20 cellular contexts compared by ENCODE assay signal in the genomic region with DNA sequence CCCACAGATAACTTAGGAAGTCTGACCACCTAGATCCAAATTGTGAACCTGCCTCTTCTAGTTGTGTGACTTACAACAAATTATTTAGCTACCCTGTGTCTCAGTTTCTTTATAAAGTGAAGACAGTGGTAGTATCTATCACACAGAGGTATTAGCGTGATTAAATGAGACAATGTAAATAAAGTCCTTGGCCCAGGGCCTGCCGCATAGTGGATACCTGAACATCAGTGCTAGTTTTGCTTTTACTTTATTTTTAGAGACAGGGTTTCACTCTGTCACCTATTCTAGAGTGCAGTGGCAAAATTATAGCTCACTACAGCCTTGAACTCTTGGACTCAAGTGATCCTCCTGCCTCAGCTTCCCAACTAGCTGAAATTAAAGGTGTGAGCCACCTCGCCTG.
DNase-seq lines count a peak whose midpoint lies in the region; ATAC-seq, FAIRE-seq and TF ChIP-seq lines count a peak whose summit lies in the region.
"Had no signal": no experiment of that assay in that cellular context is flagged by ENCODE, and none has a peak within 500 bp of the region (broad histone marks: within the 10 kb centered on the region; RNA-seq: fewer than 3 reads in every experiment).

No MANE protein-coding gene starts in this region.

- peak; percentile 33 for DNase-seq in GM12865 (ENCODE audit: low read depth)
- no peak for DNase-seq in GM19239 (ENCODE audit: insufficient read length, low spot score)
- peak; percentile 72 for DNase-seq in MM.1S
- peak in 1 of 3 donors; percentile 29 for DNase-seq in right lobe of liver
- no peak for DNase-seq in NCI-H2196 (lab: John Stamatoyannopoulos, UW; ENCODE audit: unreplicated experiment)
- DNase-seq in activated CD4-positive, CD25-positive, alpha-beta regulatory T cell (lab: John Stamatoyannopoulos, UW): no peak
- DNase-seq in aorta: no peak
- DNase-seq: BE2C, DMS79, NCI-H1092 treated with DMSO at 0.1 percent for 48 hours, NCI-H1436 treated with DMSO at 0.1 percent for 48 hours, NCI-H1930, NCI-H2227 treated with DMSO at 0.1 percent for 48 hours, NCI-H510A treated with DMSO at 0.1 percent for 48 hours, NCI-H774 had no signal

- H3K79me2 ChIP-seq in MM.1S (ENCODE audit: low read length): peaks cover 99% of the 10 kb centered on the region

- peak overlapping the region; percentile 58; the same call in 1 of the 2 replicates for H3K27ac ChIP-seq in MM.1S (ENCODE audit: low read length)
- peak overlapping the region in 2 of 3 donors; percentile 0 to 45 for H3K27ac ChIP-seq in right lobe of liver
- H3K27ac ChIP-seq in aorta (ENCODE audit: low read depth in 1 of 2, low read length in 2 of 2): no peak overlapping the region
- H3K27ac ChIP-seq: A549, SJSA1 had no signal

- H3K4me1 ChIP-seq in MM.1S (ENCODE audit: low read length) (peaks cover 64% of the 10 kb centered on the region), right lobe of liver (peaks cover 0 to 21% (median 9%) of the 10 kb centered on the region in 4 donors), aorta (ENCODE audit: control insufficient read depth in 1 of 2, insufficient read depth in 2 of 2, low read length in 2 of 2) (no peaks in the 10 kb centered on the region)
- H3K4me1 ChIP-seq: A549, BE2C, SJSA1 had no signal

- WGBS in right lobe of liver (ENCODE audit: insufficient coverage, low coverage, low lambda C conversion rate, missing lambda C conversion rate): 35% methylated on average over 2 of the region's 3 CpGs
- WGBS in aorta, 2 donors: 96 to 99% methylated on average over 3 of the region's 3 CpGs

- no peak for TF ChIP-seq POLR2A in right lobe of liver (IDR thresholded peaks at IDR 0.05)

- TF ChIP-seq CTCF in GM12865 (IDR thresholded peaks at IDR 0.05; ENCODE audit: insufficient read depth, low read depth, low read length, missing control alignments) (no peak), MM.1S (IDR thresholded peaks at IDR 0.05; ENCODE audit: low read length) (no peak), right lobe of liver (IDR thresholded peaks at IDR 0.05) (no peak)

- peak; percentile 76 for FAIRE-seq in GM19239 (lab: Jason Lieb, UNC)
- FAIRE-seq: A549, K562 had no signal

- H3K36me3 ChIP-seq in MM.1S (replicated peaks; ENCODE audit: insufficient read depth, low read length) (peaks cover 15% of the 10 kb centered on the region), right lobe of liver (no peaks in the 10 kb centered on the region), aorta (ENCODE audit: control insufficient read depth in 1 of 2, insufficient read depth in 2 of 2, low read length in 1 of 2) (no peaks in the 10 kb centered on the region)
- H3K36me3 ChIP-seq: BE2C, SJSA1 had no signal

- H3K4me3 ChIP-seq in GM12865 (ENCODE audit: low read depth, low read length) (no peak overlapping the region), MM.1S (ENCODE audit: low read length) (peak overlapping the region; percentile 4), right lobe of liver (no peak overlapping the region), aorta (ENCODE audit: low read length in 2 of 2) (no peak overlapping the region)
- H3K4me3 ChIP-seq: A549, K562, SJSA1 had no signal

- H3K9me3 ChIP-seq in MM.1S (replicated peaks; ENCODE audit: insufficient read depth, low read length) (no peaks in the 10 kb centered on the region), right lobe of liver (no peaks in the 10 kb centered on the region), aorta (ENCODE audit: control insufficient read depth, low read length) (no peaks in the 10 kb centered on the region)
- H3K9me3 ChIP-seq: A549, BE2C, SJSA1 had no signal

- H2AFZ ChIP-seq in MM.1S (ENCODE audit: low read length): no peak overlapping the region

- H4K20me1 ChIP-seq in MM.1S (ENCODE audit: insufficient read depth, low read length): 0 out of 2 replicates have a peak, but pooled peaks cover 3% of the 10 kb centered on the region

- ATAC-seq in right lobe of liver: peak; percentile 75 to 92 (median 78)
- ATAC-seq in GM21529 (IDR thresholded peaks at IDR 0.05; ENCODE audit: unreplicated experiment): no peak
- ATAC-seq in aorta (ENCODE audit: low FRiP score): no peak
- ATAC-seq: A549, K562, Right ventricle myocardium inferior had no signal

- intact Hi-C loops in right lobe of liver (cut with DNase I): no loop called here
- intact Hi-C loops in aorta (cut with DNase I): no loop called here

- no peaks in the 10 kb centered on the region for H3K9me2 ChIP-seq in MM.1S (replicated peaks; ENCODE audit: insufficient read depth, low read length)

- H3K27me3 ChIP-seq in MM.1S (replicated peaks; ENCODE audit: insufficient read depth, low read length) (no peaks in the 10 kb centered on the region), right lobe of liver (no peaks in the 10 kb centered on the region), aorta (ENCODE audit: control insufficient read depth in 1 of 2, insufficient read depth in 2 of 2, low read length in 1 of 2) (no peaks in the 10 kb centered on the region)
- H3K27me3 ChIP-seq: BE2C, SJSA1 had no signal

- no peak overlapping the region for H3K9ac ChIP-seq in MM.1S (ENCODE audit: low read length)

- peak overlapping the region; percentile 52 for H3K4me2 ChIP-seq in MM.1S (ENCODE audit: low read depth, low read length)
- H3K4me2 ChIP-seq: A549 had no signal

- H3F3A ChIP-seq in MM.1S (ENCODE audit: insufficient read depth, low read length): peaks cover 37% of the 10 kb centered on the region

Comparison
In these comparisons a context has a peak if more than half of its experiments do, and no peak if none do; other contexts are left out.
1. DNase-seq: peak in GM12865 (single experiment) and MM.1S (single experiment); none in GM19239 (single experiment), NCI-H2196 (single experiment), activated CD4-positive, CD25-positive, alpha-beta regulatory T cell (0 of 4) and aorta (0 of 2).
2. H3K27ac ChIP-seq: peak in MM.1S (single experiment) and right lobe of liver (2 of 3); none in aorta (0 of 2).
3. ATAC-seq: peak in right lobe of liver (4 of 4); none in GM21529 (single experiment) and aorta (single experiment).